In genomic region chr7:43619213-43620012, GRCh38 we compare ENCODE assay signal across 1 cellular context.
TF ChIP-seq lines count a peak whose summit lies in the region.

No MANE protein-coding gene starts in this region.

TF ChIP-seq in K562, 482 proteins besides CTCF, POLR2A, EP300 and RAD21:
- TF ChIP-seq CTCFL (IDR thresholded peaks at IDR 0.05; ENCODE audit: borderline replicate concordance, insufficient read depth, low read depth, low read length, poor library complexity, severe bottlenecking) (no peak), ZEB2 (IDR thresholded peaks at IDR 0.05) (no peak), SLC30A9 (CRISPR knock-in tag; IDR thresholded peaks at IDR 0.05) (no peak), CXXC5 (CRISPR knock-in tag; IDR thresholded peaks at IDR 0.05) (no peak), TAF7 (tag; IDR thresholded peaks at IDR 0.05) (no peak), ZBTB40 (IDR thresholded peaks at IDR 0.05) (no peak), ZBTB40 (CRISPR knock-in tag; IDR thresholded peaks at IDR 0.05) (no peak), CUX1 (CRISPR knock-in tag; IDR thresholded peaks at IDR 0.05) (no peak), SRF (CRISPR knock-in tag; IDR thresholded peaks at IDR 0.05) (no peak), HINFP (tag; conservative IDR thresholded peaks at IDR 0.05; ENCODE audit: low read depth) (no peak), ERF (CRISPR knock-in tag; IDR thresholded peaks at IDR 0.05) (no peak), PML (IDR thresholded peaks at IDR 0.05; ENCODE audit: low read length) (no peak), FOXP4 (CRISPR knock-in tag; IDR thresholded peaks at IDR 0.05; ENCODE audit: borderline replicate concordance) (no peak), CREB1 (IDR thresholded peaks at IDR 0.05) (no peak), CREB1 (CRISPR knock-in tag; IDR thresholded peaks at IDR 0.05) (no peak), ZNF224 (CRISPR knock-in tag; IDR thresholded peaks at IDR 0.05) (no peak), SMARCE1 (IDR thresholded peaks at IDR 0.05) (no peak), POU5F1 (IDR thresholded peaks at IDR 0.05; ENCODE audit: borderline replicate concordance, low read depth, low read length, partially characterized antibody) (no peak)
TF ChIP-seq in K562: peak in this region for 0.
